Comparison of ENCODE assay signal across 24 cellular contexts in the genomic region with DNA sequence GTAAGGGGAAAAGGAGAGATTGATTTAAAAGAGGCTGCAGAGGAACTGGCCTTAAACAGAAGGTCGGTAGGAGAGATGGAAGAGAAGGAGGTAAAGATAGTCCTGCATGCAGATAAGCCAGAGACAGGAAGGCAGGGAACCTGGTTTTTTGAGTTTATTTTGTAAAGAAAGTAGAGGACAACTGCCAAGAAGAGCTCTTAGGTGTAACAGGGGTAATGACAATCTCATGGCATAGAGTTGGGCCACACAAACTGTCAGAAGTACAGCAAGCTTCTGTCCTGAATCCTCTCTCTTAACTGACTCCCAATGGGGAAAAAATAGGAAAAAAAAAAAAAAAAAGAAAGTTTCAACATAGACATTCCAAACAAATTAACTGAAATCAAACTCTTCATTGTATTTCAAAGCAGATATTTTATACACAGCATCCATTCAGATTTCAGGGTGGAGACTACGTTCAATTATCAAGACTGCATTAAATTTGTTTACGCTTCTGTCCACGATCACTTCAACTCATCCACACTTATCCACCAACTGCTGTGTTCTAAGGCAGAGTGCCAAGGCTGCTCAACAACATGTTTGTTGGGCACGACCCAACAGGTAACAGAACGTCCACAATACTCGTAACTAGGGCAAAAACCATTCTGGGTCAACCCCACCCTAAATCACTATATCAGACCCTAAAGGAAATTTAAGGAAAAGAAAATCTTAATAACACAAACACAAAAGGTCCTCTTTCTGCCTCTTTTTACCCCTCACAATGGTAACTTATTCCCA. TPM values are rescaled to one million over a fixed set of nuclear protein-coding genes. Genes with fewer than 3 reads are reported as not detected.
A peak's percentile ranks its signal among the peaks of the same experiment; 100 is the strongest.
DNase-seq lines count a peak whose midpoint lies in the region; ATAC-seq, FAIRE-seq and TF ChIP-seq lines count a peak whose summit lies in the region.
"Had no signal": no experiment of that assay in that cellular context is flagged by ENCODE, and none has a peak within 500 bp of the region (broad histone marks: within the 10 kb centered on the region; RNA-seq: fewer than 3 reads in every experiment).

No MANE protein-coding gene starts in this region.

- CTCF ChIA-PET in OCI-LY7 (lab: Charles Lee; ENCODE audit: unreplicated experiment): no interaction called here

- no peaks in the 10 kb centered on the region for H3K27me3 ChIP-seq in keratinocyte (ENCODE audit: control insufficient read depth, extremely low read depth, insufficient read depth, low read length)
- H3K27me3 ChIP-seq: BE2C, spleen, testis had no signal

- in situ Hi-C loops in G401 (cut with HindIII; ENCODE audit: low sequenced_read_pairs): no loop called here

- no peak for FAIRE-seq in keratinocyte (lab: Jason Lieb, UNC)
- FAIRE-seq: GM12892, HTR-8/SVneo, TTC549 had no signal

- H3K4me3 Mint-ChIP-seq in type B pancreatic cell: no peak overlapping the region
- H3K4me3 Mint-ChIP-seq: activated CD4-positive, alpha-beta T cell treated with anti-CD3 and anti-CD28 coated beads, Interleukin-2, amount 10 ng/mL, durations not matched to agents 7 days and 5 days; neural crest cell had no signal

- H3K4me1 ChIP-seq in OCI-LY7 (ENCODE audit: insufficient read depth, low read length, poor library complexity, severe bottlenecking) (no peaks in the 10 kb centered on the region), keratinocyte (ENCODE audit: control insufficient read depth, extremely low read depth, insufficient read depth, low read length) (peaks cover 43% of the 10 kb centered on the region)
- H3K4me1 ChIP-seq: BE2C, spleen had no signal

- ATAC-seq in GM18858 (IDR thresholded peaks at IDR 0.05; ENCODE audit: unreplicated experiment): no peak

- H3K36me3 ChIP-seq in OCI-LY7 (ENCODE audit: insufficient read depth, low read length) (no peaks in the 10 kb centered on the region), keratinocyte (ENCODE audit: control insufficient read depth in 2 of 2, extremely low read depth in 1 of 2, insufficient read depth in 2 of 2, low read length in 2 of 2) (no peaks in the 10 kb centered on the region)
- H3K36me3 ChIP-seq: BE2C, spleen had no signal

- peaks cover 9% of the 10 kb centered on the region for H3K9me3 Mint-ChIP-seq in type B pancreatic cell
- H3K9me3 Mint-ChIP-seq: activated CD4-positive, alpha-beta T cell treated with anti-CD3 and anti-CD28 coated beads, Interleukin-2, amount 10 ng/mL, durations not matched to agents 7 days and 5 days; neural crest cell had no signal

- POLR2A ChIA-PET in OCI-LY7 (lab: Charles Lee): interaction anchor here (0.5 to 1.1 kb wide), 2 partner anchors 17 to 890 kb away, joined by 3 read pairs; no protein-coding TSS in a partner anchor

- H3K9ac ChIP-seq in keratinocyte (ENCODE audit: control insufficient read depth, extremely low read depth, insufficient read depth, low read length): peak overlapping the region; percentile 26

- no peaks in the 10 kb centered on the region for H3K9me1 ChIP-seq in keratinocyte (ENCODE audit: control insufficient read depth, extremely low read depth, insufficient read depth, low read length)

- H3K9me3 ChIP-seq in OCI-LY7 (ENCODE audit: low read length) (no peaks in the 10 kb centered on the region), keratinocyte (ENCODE audit: control insufficient read depth, low read depth, low read length) (no peaks in the 10 kb centered on the region)
- H3K9me3 ChIP-seq: BE2C, psoas muscle, spleen, testis had no signal

- no peak overlapping the region for H3K27ac ChIP-seq in OCI-LY7 (ENCODE audit: low read depth, low read length, poor library complexity, severe bottlenecking)
- peak overlapping the region; percentile 65 for H3K27ac ChIP-seq in keratinocyte (ENCODE audit: control insufficient read depth, insufficient read depth, low read length)
- H3K27ac ChIP-seq: psoas muscle, RWPE1, spleen, testis had no signal

- no peak for TF ChIP-seq CTCF in OCI-LY7 (conservative IDR thresholded peaks at IDR 0.05; ENCODE audit: low read length)
- TF ChIP-seq CTCF in keratinocyte (optimal IDR thresholded peaks at IDR 0.05 in 1 of 3, IDR thresholded peaks at IDR 0.05 in 1 of 3, conservative IDR thresholded peaks at IDR 0.05 in 1 of 3; ENCODE audit: extremely low read depth in 1 of 3, insufficient read depth in 2 of 3, low read length in 3 of 3): no peak
- TF ChIP-seq CTCF in type B pancreatic cell (conservative IDR thresholded peaks at IDR 0.05): no peak

- intact Hi-C loops in OCI-LY7 (cut with micrococcal nuclease; ENCODE audit: unreplicated experiment): no loop called here

- H2AFZ ChIP-seq in OCI-LY7 (ENCODE audit: low read length) (no peak overlapping the region), keratinocyte (ENCODE audit: control insufficient read depth, low read length) (no peak overlapping the region)

- no peaks in the 10 kb centered on the region for H3K27me3 Mint-ChIP-seq in type B pancreatic cell
- H3K27me3 Mint-ChIP-seq: activated CD4-positive, alpha-beta T cell treated with anti-CD3 and anti-CD28 coated beads, Interleukin-2, amount 10 ng/mL, durations not matched to agents 7 days and 5 days had no signal

- H3K4me2 ChIP-seq in OCI-LY7 (ENCODE audit: low read length) (no peak overlapping the region), keratinocyte (ENCODE audit: control insufficient read depth, extremely low read depth, insufficient read depth, low read depth, low read length) (peak overlapping the region; percentile 69)

- DNase-seq in G401 (ENCODE audit: low spot score): peak; percentile 79
- DNase-seq in NCI-H2029 (lab: John Stamatoyannopoulos, UW): peak; percentile 70
- no peak for DNase-seq in OCI-LY7 (ENCODE audit: low spot score)
- no peak for DNase-seq in keratinocyte (ENCODE audit: low read depth, low spot score)
- DNase-seq in nucleus accumbens (lab: John Stamatoyannopoulos, UW): no peak
- no peak for DNase-seq in NOMO-1 (lab: John Stamatoyannopoulos, UW; ENCODE audit: unreplicated experiment in 2 of 2)
- DNase-seq in type B pancreatic cell (ENCODE audit: extremely low spot score, unreplicated experiment): no peak
- DNase-seq: activated CD4-positive, alpha-beta T cell treated with anti-CD3 and anti-CD28 coated beads, Interleukin-2, amount 10 ng/mL, durations not matched to agents 7 days and 5 days; amygdala; BE2C; Calu3; Kasumi-1; kidney glomerular epithelial cell; NCI-H187 treated with DMSO at 0.1 percent for 48 hours; NK-92 treated with Interleukin-12 subunit alpha and Interleukin-12 subunit beta, amount 100 ng/mL, for 24 hours; psoas muscle; spleen; testis had no signal

- H3K4me1 Mint-ChIP-seq in type B pancreatic cell (ENCODE audit: unreplicated experiment): peaks cover 11% of the 10 kb centered on the region
- H3K4me1 Mint-ChIP-seq: activated CD4-positive, alpha-beta T cell treated with anti-CD3 and anti-CD28 coated beads, Interleukin-2, amount 10 ng/mL, durations not matched to agents 7 days and 5 days; neural crest cell had no signal

- no peaks in the 10 kb centered on the region for H3K9me2 ChIP-seq in OCI-LY7 (ENCODE audit: insufficient read depth, low read length)

- dilution Hi-C loops in keratinocyte (cut with MboI; ENCODE audit: extremely low pct_ligation_motif_present, low sequenced_read_pairs): no loop called here

- peaks cover 9% of the 10 kb centered on the region for H3K36me3 Mint-ChIP-seq in type B pancreatic cell

- H3K4me3 ChIP-seq in OCI-LY7 (ENCODE audit: low read depth, low read length, poor library complexity, severe bottlenecking): no peak overlapping the region
- H3K4me3 ChIP-seq in keratinocyte (ENCODE audit: control insufficient read depth in 2 of 3, extremely low read depth in 1 of 3, insufficient read depth in 2 of 3, low read depth in 1 of 3, low read length in 3 of 3): no peak overlapping the region
- H3K4me3 ChIP-seq: psoas muscle, spleen, testis had no signal

- H3K27ac Mint-ChIP-seq in type B pancreatic cell: no peak overlapping the region
- H3K27ac Mint-ChIP-seq: activated CD4-positive, alpha-beta T cell treated with anti-CD3 and anti-CD28 coated beads, Interleukin-2, amount 10 ng/mL, durations not matched to agents 7 days and 5 days had no signal

- H4K20me1 ChIP-seq in OCI-LY7 (ENCODE audit: insufficient read depth, low read length): no peaks in the 10 kb centered on the region
- peaks cover 3% of the 10 kb centered on the region for H4K20me1 ChIP-seq in keratinocyte (ENCODE audit: control insufficient read depth, extremely low read depth, insufficient read depth, low read length)

- BruUV-seq in OCI-LY7 (replicated peaks; lab: Mats Ljungman, UMichigan): TSS peak; percentile 15

- no peaks in the 10 kb centered on the region; the same call in 1 of the 2 replicates for H3K79me2 ChIP-seq in OCI-LY7 (ENCODE audit: insufficient read depth, low read depth, low read length)
- peaks cover 88% of the 10 kb centered on the region for H3K79me2 ChIP-seq in keratinocyte (ENCODE audit: control insufficient read depth, insufficient read depth, low read length)

RNA-seq across cellular contexts. Expression of gene USP31, which starts 34.9 kb away (rescaled TPM):
- total RNA-seq in G401 (2014; rRNA removed; shearing (Covaris generic)): 2.4 and 3.0 TPM in 2 replicates
- 6.8 and 9.0 TPM in 2 replicates for total RNA-seq in OCI-LY7 (2014; rRNA removed; shearing (Covaris generic))
- total RNA-seq in OCI-LY7 (2022) (12.2 and 12.9 TPM in 2 replicates), type B pancreatic cell (ENCODE audit: low replicate concordance) (9.1 and 12.3 TPM in 2 replicates)
- 14.0 to 16.3 TPM (median 15.8 TPM) in 3 replicates for polyA plus RNA-seq in keratinocyte
- polyA plus RNA-seq in keratinocyte (2011; ENCODE audit: low read depth): 8.2 TPM
- polyA plus RNA-seq in keratinocyte (2011; cell fraction: cytosol; rRNA removed): 9.3 and 11.8 TPM in 2 replicates
- polyA plus RNA-seq in keratinocyte (2011; cell fraction: nucleus; rRNA removed): 26.6 and 31.3 TPM in 2 replicates
- polyA plus RNA-seq in keratinocyte (2012; ENCODE audit: low replicate concordance): 8.4 and 11.4 TPM in 2 replicates
- 28.2 to 53.4 TPM (median 46.9 TPM) in 3 replicates for polyA minus RNA-seq in keratinocyte
- polyA minus RNA-seq in keratinocyte (2011; cell fraction: cytosol; rRNA and poly(A)+ RNA removed): 22.4 TPM
- 39.5 and 68.3 TPM in 2 replicates for polyA minus RNA-seq in keratinocyte (2011; cell fraction: nucleus; rRNA and poly(A)+ RNA removed)

Comparison
In these comparisons a context has a peak if more than half of its experiments do, and no peak if none do; other contexts are left out.
1. DNase-seq: peak in G401 (single experiment) and NCI-H2029 (single experiment); none in OCI-LY7 (single experiment), keratinocyte (single experiment), nucleus accumbens (0 of 56), NOMO-1 (0 of 2) and type B pancreatic cell (single experiment).